Comparison of ENCODE assay signal across 8 cellular contexts in the genomic region with DNA sequence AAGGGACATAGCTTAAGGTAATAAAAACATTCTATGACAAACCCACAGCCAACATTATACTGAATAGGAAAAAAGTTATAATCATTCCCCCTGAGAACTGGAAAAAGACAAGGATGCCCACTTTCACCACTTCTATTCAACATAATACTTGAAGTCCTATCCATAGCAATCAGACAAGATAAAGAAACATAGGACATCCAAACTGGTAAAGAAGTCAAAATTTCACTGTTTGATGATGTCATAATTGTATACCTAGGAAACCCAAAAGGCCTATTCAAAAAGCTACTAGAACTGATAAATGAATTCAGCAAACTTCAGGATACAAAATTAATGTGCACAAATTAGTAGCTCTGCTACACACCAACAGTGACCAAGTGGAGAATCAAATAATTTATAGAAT.
"Had no signal": no experiment of that assay in that cellular context is flagged by ENCODE, and none has a peak within 500 bp of the region (broad histone marks: within the 10 kb centered on the region; RNA-seq: fewer than 3 reads in every experiment).

No MANE protein-coding gene starts in this region.

- FAIRE-seq: G401.6, GM12878, GM12891, GM12892, GM18507, GM19239 had no signal

- ATAC-seq: GM12878 had no signal

- H3K4me3 ChIP-seq: GM12878 had no signal

- DNase-seq: GDM1, GF-D8 had no signal
